In the genomic region with DNA sequence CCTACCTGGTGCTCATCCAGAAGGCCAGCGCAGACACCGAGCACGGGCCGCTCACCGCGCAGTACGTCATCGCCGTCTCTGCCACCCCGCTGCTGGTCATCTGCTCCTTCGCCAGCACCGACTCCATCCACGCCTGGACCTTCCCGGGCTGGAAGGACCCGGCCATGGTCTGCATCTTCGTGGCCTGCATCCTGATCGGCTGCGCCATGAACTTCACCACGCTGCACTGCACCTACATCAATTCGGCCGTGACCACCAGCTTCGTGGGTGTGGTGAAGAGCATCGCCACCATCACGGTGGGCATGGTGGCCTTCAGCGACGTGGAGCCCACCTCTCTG, we compare ENCODE assay signal across 17 cellular contexts. TPM values are rescaled to one million over a fixed set of nuclear protein-coding genes. Genes with fewer than 3 reads are reported as not detected.
DNase-seq lines count a peak whose midpoint lies in the region; ATAC-seq and TF ChIP-seq lines count a peak whose summit lies in the region.
"Had no signal": no experiment of that assay in that cellular context is flagged by ENCODE, and none has a peak within 500 bp of the region (broad histone marks: within the 10 kb centered on the region; RNA-seq: fewer than 3 reads in every experiment).

No MANE protein-coding gene starts in this region.

- CTCF ChIA-PET in activated naive CD4-positive, alpha-beta T cell treated with anti-CD3 and anti-CD28 coated beads, Interleukin-2, amount 10 ng/mL, durations not matched to agents 7 days and 5 days (lab: Charles Lee): interaction anchor here (0.8 kb wide), 1 partner anchor 176 kb away, joined by 3 read pairs; no protein-coding TSS in a partner anchor

- H3K36me3 ChIP-seq in thoracic aorta: no peaks in the 10 kb centered on the region
- H3K36me3 ChIP-seq: esophagus muscularis mucosa, thyroid gland had no signal

- H3K4me1 Mint-ChIP-seq in activated naive CD4-positive, alpha-beta T cell treated with anti-CD3 and anti-CD28 coated beads, Interleukin-2, amount 50 U/mL, for 24 hours: peaks cover 19% of the 10 kb centered on the region
- H3K4me1 Mint-ChIP-seq in activated naive CD4-positive, alpha-beta T cell treated with anti-CD3 and anti-CD28 coated beads, Interleukin-2, amount 10 ng/mL, durations not matched to agents 7 days and 5 days: peaks cover 33% of the 10 kb centered on the region
- H3K4me1 Mint-ChIP-seq in activated naive CD8-positive, alpha-beta T cell (ENCODE audit: low read depth): peaks cover 22% of the 10 kb centered on the region
- peaks cover 20 to 38% (median 26%) of the 10 kb centered on the region in 3 donors for H3K4me1 Mint-ChIP-seq in naive B cell

- peak overlapping the region; percentile 77 for H3K4me3 Mint-ChIP-seq in activated naive CD4-positive, alpha-beta T cell treated with anti-CD3 and anti-CD28 coated beads, Interleukin-2, amount 50 U/mL, for 24 hours
- H3K4me3 Mint-ChIP-seq in activated naive CD4-positive, alpha-beta T cell treated with anti-CD3 and anti-CD28 coated beads, Interleukin-2, amount 10 ng/mL, durations not matched to agents 7 days and 5 days: no peak overlapping the region
- H3K4me3 Mint-ChIP-seq in activated naive CD8-positive, alpha-beta T cell: peak overlapping the region; percentile 72
- peak overlapping the region; percentile 75 to 86 (median 82) for H3K4me3 Mint-ChIP-seq in naive B cell

- no peaks in the 10 kb centered on the region for H3K36me3 Mint-ChIP-seq in activated naive CD4-positive, alpha-beta T cell treated with anti-CD3 and anti-CD28 coated beads, Interleukin-2, amount 50 U/mL, for 24 hours
- no peaks in the 10 kb centered on the region for H3K36me3 Mint-ChIP-seq in activated naive CD4-positive, alpha-beta T cell treated with anti-CD3 and anti-CD28 coated beads, Interleukin-2, amount 10 ng/mL, durations not matched to agents 7 days and 5 days
- no peaks in the 10 kb centered on the region for H3K36me3 Mint-ChIP-seq in activated naive CD8-positive, alpha-beta T cell
- no peaks in the 10 kb centered on the region for H3K36me3 Mint-ChIP-seq in naive B cell

- no peaks in the 10 kb centered on the region for H3K9me3 ChIP-seq in thoracic aorta
- H3K9me3 ChIP-seq: esophagus muscularis mucosa, thyroid gland had no signal

- peak overlapping the region; percentile 80 for H3K4me3 ChIP-seq in thoracic aorta
- H3K4me3 ChIP-seq: thyroid gland had no signal

- no peak overlapping the region for H3K27ac ChIP-seq in thoracic aorta
- H3K27ac ChIP-seq: esophagus muscularis mucosa, thyroid gland had no signal

- ATAC-seq in naive B cell (ENCODE audit: low read depth in 2 of 2) (no peak), thoracic aorta (ENCODE audit: insufficient number of reproducible peaks, low FRiP score, low read depth) (no peak)

- no peak overlapping the region for H3K27ac Mint-ChIP-seq in activated naive CD4-positive, alpha-beta T cell treated with anti-CD3 and anti-CD28 coated beads, Interleukin-2, amount 50 U/mL, for 24 hours
- no peak overlapping the region for H3K27ac Mint-ChIP-seq in activated naive CD4-positive, alpha-beta T cell treated with anti-CD3 and anti-CD28 coated beads, Interleukin-2, amount 10 ng/mL, durations not matched to agents 7 days and 5 days
- no peak overlapping the region for H3K27ac Mint-ChIP-seq in activated naive CD8-positive, alpha-beta T cell
- no peak overlapping the region for H3K27ac Mint-ChIP-seq in naive B cell

- peaks cover 26% of the 10 kb centered on the region for H3K27me3 Mint-ChIP-seq in activated naive CD4-positive, alpha-beta T cell treated with anti-CD3 and anti-CD28 coated beads, Interleukin-2, amount 50 U/mL, for 24 hours
- peaks cover 76% of the 10 kb centered on the region for H3K27me3 Mint-ChIP-seq in activated naive CD4-positive, alpha-beta T cell treated with anti-CD3 and anti-CD28 coated beads, Interleukin-2, amount 10 ng/mL, durations not matched to agents 7 days and 5 days
- peaks cover 22% of the 10 kb centered on the region for H3K27me3 Mint-ChIP-seq in activated naive CD8-positive, alpha-beta T cell
- peaks cover 44 to 52% (median 49%) of the 10 kb centered on the region in 3 donors for H3K27me3 Mint-ChIP-seq in naive B cell

- DNase-seq in activated naive CD4-positive, alpha-beta T cell treated with anti-CD3 and anti-CD28 coated beads, Interleukin-2, amount 10 ng/mL, durations not matched to agents 7 days and 5 days: no peak
- DNase-seq in naive B cell: no peak
- DNase-seq in thoracic aorta (ENCODE audit: low spot score): no peak
- no peak for DNase-seq in medulla oblongata (ENCODE audit: extremely low spot score)
- no peak for DNase-seq in NCI-H526 (lab: John Stamatoyannopoulos, UW)
- DNase-seq in NCI-H2081 treated with DMSO at 0.1 percent for 48 hours (lab: John Stamatoyannopoulos, UW): no peak
- DNase-seq: activated effector memory CD4-positive, alpha-beta T cell treated with anti-CD3 and anti-CD28 coated beads, Interleukin-2, amount 50 U/mL, for 16 hours; dermis blood vessel endothelial cell; GDM1; NCI-H226; NK-92 treated with Interleukin-12 subunit alpha and Interleukin-12 subunit beta, amount 100 ng/mL, for 24 hours; thyroid gland had no signal

- no peaks in the 10 kb centered on the region for H3K9me3 Mint-ChIP-seq in activated naive CD4-positive, alpha-beta T cell treated with anti-CD3 and anti-CD28 coated beads, Interleukin-2, amount 50 U/mL, for 24 hours
- H3K9me3 Mint-ChIP-seq in activated naive CD4-positive, alpha-beta T cell treated with anti-CD3 and anti-CD28 coated beads, Interleukin-2, amount 10 ng/mL, durations not matched to agents 7 days and 5 days: no peaks in the 10 kb centered on the region
- no peaks in the 10 kb centered on the region for H3K9me3 Mint-ChIP-seq in activated naive CD8-positive, alpha-beta T cell (ENCODE audit: low read depth)
- H3K9me3 Mint-ChIP-seq in naive B cell: peaks cover 0 to 1% (median 0%) of the 10 kb centered on the region in 7 donors

- no peak for TF ChIP-seq CTCF in thoracic aorta (IDR thresholded peaks at IDR 0.05)

- H3K4me1 ChIP-seq in thoracic aorta (ENCODE audit: control insufficient read depth in 1 of 2, low read depth in 2 of 2): peaks cover 28 to 35% of the 10 kb centered on the region in 2 donors

- H3K27me3 ChIP-seq in thoracic aorta (replicated peaks; ENCODE audit: insufficient read depth): peaks cover 13% of the 10 kb centered on the region

RNA-seq across cellular contexts. Expression of a gene that starts 1.8 kb away (rescaled TPM):
- polyA plus RNA-seq in naive B cell (ENCODE audit: low read depth in 6 of 6): under 1 TPM in 1 of 6 donors, not detected in 5; 0.12 TPM
- not detected for total RNA-seq in thoracic aorta
- total RNA-seq: dermis blood vessel endothelial cell; lung microvascular endothelial cell; T-helper 2 cell treated with Interferon-gamma antibody and Interleukin-4, amounts not matched to agents 100 ng/mL and 5 ng/mL, for 36 hours; thyroid gland had no signal
